23 cellular contexts compared by ENCODE assay signal in the genomic region with DNA sequence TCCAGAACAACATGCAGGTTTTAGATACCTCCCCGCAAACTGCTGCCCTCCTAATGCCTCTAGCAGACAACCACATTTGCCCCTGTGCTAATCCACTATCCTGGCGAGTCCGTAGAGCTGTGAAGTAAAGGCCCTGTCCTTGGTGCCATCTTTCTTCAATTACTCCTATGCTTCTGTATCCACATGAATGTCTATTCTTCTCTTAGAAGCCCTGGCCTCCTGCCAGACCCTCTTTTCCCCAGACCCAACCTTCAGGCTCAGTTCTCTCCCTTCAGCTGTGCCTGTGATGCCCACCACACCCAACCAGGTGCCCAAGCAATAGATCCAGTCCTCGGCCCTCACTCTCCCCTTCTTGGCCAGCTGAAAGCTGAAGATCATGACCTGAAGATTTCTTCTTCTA. TPM values are rescaled to one million over a fixed set of nuclear protein-coding genes. Genes with fewer than 3 reads are reported as not detected.
DNase-seq lines count a peak whose midpoint lies in the region; TF ChIP-seq lines count a peak whose summit lies in the region.
"Had no signal": no experiment of that assay in that cellular context is flagged by ENCODE, and none has a peak within 500 bp of the region (broad histone marks: within the 10 kb centered on the region; RNA-seq: fewer than 3 reads in every experiment).

No MANE protein-coding gene starts in this region.

- peak; percentile 46 for DNase-seq in osteocyte (ENCODE audit: extremely low spot score, unreplicated experiment)
- peak; percentile 42 for DNase-seq in type B pancreatic cell (ENCODE audit: extremely low spot score, unreplicated experiment)
- DNase-seq in amygdala (lab: John Stamatoyannopoulos, UW): no peak
- DNase-seq in left ventricle myocardium inferior: no peak
- DNase-seq: 8988T; ACHN; BE2C; C1 segment of cervical spinal cord; CD4-positive, alpha-beta memory T cell; CD4-positive, CD25-positive, alpha-beta regulatory T cell; CD8-positive, alpha-beta memory T cell; COR-L47; DMS 273 treated with DMSO at 0.1 percent for 48 hours; DMS153; DMS53; DMS79; DND-41; EL; GDM1 had no signal

- no peak overlapping the region for H3K4me3 ChIP-seq in HEK293 (ENCODE audit: low read depth, low read length)
- H3K4me3 ChIP-seq in left ventricle myocardium inferior: no peak overlapping the region
- H3K4me3 ChIP-seq: BLaER1, GM12878 had no signal

- H3K36me3 Mint-ChIP-seq in osteocyte (ENCODE audit: unreplicated experiment) (no peaks in the 10 kb centered on the region), type B pancreatic cell (no peaks in the 10 kb centered on the region)
- H3K36me3 Mint-ChIP-seq: CD14-positive monocyte had no signal

- H3K27me3 Mint-ChIP-seq in osteocyte (ENCODE audit: unreplicated experiment) (no peaks in the 10 kb centered on the region), type B pancreatic cell (peaks cover 4% of the 10 kb centered on the region)
- H3K27me3 Mint-ChIP-seq: CD4-positive, CD25-positive, alpha-beta regulatory T cell had no signal

- H3K27ac Mint-ChIP-seq in osteocyte (ENCODE audit: unreplicated experiment): no peak overlapping the region
- no peak overlapping the region for H3K27ac Mint-ChIP-seq in type B pancreatic cell
- H3K27ac Mint-ChIP-seq: CD14-positive monocyte; CD4-positive, alpha-beta memory T cell; CD4-positive, CD25-positive, alpha-beta regulatory T cell; CD8-positive, alpha-beta memory T cell had no signal

- TF ChIP-seq CTCF in HEK293 (tag by site-specific recombination; IDR thresholded peaks at IDR 0.05) (no peak), osteocyte (IDR thresholded peaks at IDR 0.05) (no peak), type B pancreatic cell (conservative IDR thresholded peaks at IDR 0.05) (no peak), left ventricle myocardium inferior (IDR thresholded peaks at IDR 0.05; ENCODE audit: borderline replicate concordance) (no peak)

- CTCF ChIA-PET in HEK293 (lab: Yijun Ruan, JAX): no interaction called here

- peaks cover 21% of the 10 kb centered on the region for H3K27me3 ChIP-seq in left ventricle myocardium inferior (ENCODE audit: low read depth)
- H3K27me3 ChIP-seq: BE2C, BLaER1 had no signal

- H3K27ac ChIP-seq in HEK293 (ENCODE audit: extremely low read depth, low read depth, low read length): no peak overlapping the region
- H3K27ac ChIP-seq in left ventricle myocardium inferior (replicated peaks): no peak overlapping the region
- H3K27ac ChIP-seq: BLaER1 had no signal

- H3K4me1 ChIP-seq in HEK293 (ENCODE audit: control insufficient read depth, insufficient read depth, low read length): no peaks in the 10 kb centered on the region
- no peaks in the 10 kb centered on the region for H3K4me1 ChIP-seq in left ventricle myocardium inferior
- H3K4me1 ChIP-seq: BE2C, BLaER1 had no signal

- H3K36me3 ChIP-seq in HEK293 (ENCODE audit: control insufficient read depth in 2 of 2, insufficient read depth in 1 of 2, low read length in 2 of 2): no peaks in the 10 kb centered on the region
- H3K36me3 ChIP-seq in left ventricle myocardium inferior: peaks cover 4% of the 10 kb centered on the region
- H3K36me3 ChIP-seq: BE2C had no signal

- H3K9me3 Mint-ChIP-seq in osteocyte (ENCODE audit: unreplicated experiment): peaks cover 33% of the 10 kb centered on the region
- peaks cover 7% of the 10 kb centered on the region for H3K9me3 Mint-ChIP-seq in type B pancreatic cell

- intact Hi-C loops in left ventricle myocardium inferior (cut with micrococcal nuclease): no loop called here

- H3K9me3 ChIP-seq in HEK293 (ENCODE audit: control insufficient read depth, insufficient read depth, low read depth, low read length) (peaks cover 26% of the 10 kb centered on the region), left ventricle myocardium inferior (replicated peaks) (peaks cover 33% of the 10 kb centered on the region)
- H3K9me3 ChIP-seq: BE2C had no signal

- H3K4me3 Mint-ChIP-seq in osteocyte (ENCODE audit: unreplicated experiment) (no peak overlapping the region), type B pancreatic cell (no peak overlapping the region)
- H3K4me3 Mint-ChIP-seq: CD14-positive monocyte; CD4-positive, alpha-beta memory T cell; CD4-positive, CD25-positive, alpha-beta regulatory T cell; CD8-positive, alpha-beta memory T cell had no signal

- POLR2A ChIA-PET in HEK293 (lab: Yijun Ruan, JAX): no interaction called here

- H3K4me1 Mint-ChIP-seq in osteocyte (ENCODE audit: unreplicated experiment): no peaks in the 10 kb centered on the region
- no peaks in the 10 kb centered on the region for H3K4me1 Mint-ChIP-seq in type B pancreatic cell (ENCODE audit: unreplicated experiment)
- H3K4me1 Mint-ChIP-seq: CD14-positive monocyte; CD8-positive, alpha-beta memory T cell had no signal

TF ChIP-seq in HEK293, 187 proteins besides CTCF, POLR2A, EP300 and RAD21:
- TF ChIP-seq, protein P1, sequence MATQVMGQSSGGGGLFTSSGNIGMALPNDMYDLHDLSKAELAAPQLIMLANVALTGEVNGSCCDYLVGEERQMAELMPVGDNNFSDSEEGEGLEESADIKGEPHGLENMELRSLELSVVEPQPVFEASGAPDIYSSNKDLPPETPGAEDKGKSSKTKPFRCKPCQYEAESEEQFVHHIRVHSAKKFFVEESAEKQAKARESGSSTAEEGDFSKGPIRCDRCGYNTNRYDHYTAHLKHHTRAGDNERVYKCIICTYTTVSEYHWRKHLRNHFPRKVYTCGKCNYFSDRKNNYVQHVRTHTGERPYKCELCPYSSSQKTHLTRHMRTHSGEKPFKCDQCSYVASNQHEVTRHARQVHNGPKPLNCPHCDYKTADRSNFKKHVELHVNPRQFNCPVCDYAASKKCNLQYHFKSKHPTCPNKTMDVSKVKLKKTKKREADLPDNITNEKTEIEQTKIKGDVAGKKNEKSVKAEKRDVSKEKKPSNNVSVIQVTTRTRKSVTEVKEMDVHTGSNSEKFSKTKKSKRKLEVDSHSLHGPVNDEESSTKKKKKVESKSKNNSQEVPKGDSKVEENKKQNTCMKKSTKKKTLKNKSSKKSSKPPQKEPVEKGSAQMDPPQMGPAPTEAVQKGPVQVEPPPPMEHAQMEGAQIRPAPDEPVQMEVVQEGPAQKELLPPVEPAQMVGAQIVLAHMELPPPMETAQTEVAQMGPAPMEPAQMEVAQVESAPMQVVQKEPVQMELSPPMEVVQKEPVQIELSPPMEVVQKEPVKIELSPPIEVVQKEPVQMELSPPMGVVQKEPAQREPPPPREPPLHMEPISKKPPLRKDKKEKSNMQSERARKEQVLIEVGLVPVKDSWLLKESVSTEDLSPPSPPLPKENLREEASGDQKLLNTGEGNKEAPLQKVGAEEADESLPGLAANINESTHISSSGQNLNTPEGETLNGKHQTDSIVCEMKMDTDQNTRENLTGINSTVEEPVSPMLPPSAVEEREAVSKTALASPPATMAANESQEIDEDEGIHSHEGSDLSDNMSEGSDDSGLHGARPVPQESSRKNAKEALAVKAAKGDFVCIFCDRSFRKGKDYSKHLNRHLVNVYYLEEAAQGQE (tag by site-specific recombination; IDR thresholded peaks at IDR 0.05): peak; percentile 78
- TF ChIP-seq ZSCAN23 (tag by site-specific recombination; IDR thresholded peaks at IDR 0.05): no peak

RNA-seq across cellular contexts. Expression of a gene that starts 31.1 kb away (rescaled TPM):
- total RNA-seq in osteocyte (8.7 and 9.2 TPM in 2 replicates), type B pancreatic cell (ENCODE audit: low replicate concordance) (5.7 and 9.0 TPM in 2 replicates), left ventricle myocardium inferior (4.4 TPM)

Comparison
In these comparisons a context has a peak if more than half of its experiments do, and no peak if none do; other contexts are left out.
1. DNase-seq: peak in osteocyte (single experiment) and type B pancreatic cell (single experiment); none in amygdala (0 of 56) and left ventricle myocardium inferior (single experiment).